In the genomic region with DNA sequence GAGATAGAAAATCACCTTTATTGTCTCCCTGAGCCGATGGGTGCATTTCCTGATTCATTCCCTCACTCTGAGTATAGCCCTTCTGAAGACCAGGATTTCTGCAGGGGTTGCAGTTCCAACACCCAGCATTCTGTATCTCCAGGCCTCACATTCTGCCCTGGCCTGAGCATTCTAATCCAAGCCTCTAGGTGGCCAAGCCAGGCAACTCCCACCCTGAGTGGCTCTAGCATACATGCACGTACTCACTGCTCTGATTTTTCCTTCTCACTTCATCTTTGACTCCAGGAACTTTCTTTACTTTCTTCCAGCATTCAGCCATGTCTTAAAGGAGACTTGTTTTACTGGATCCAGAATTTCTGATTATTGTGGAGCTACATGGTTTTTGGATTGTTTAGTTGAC, we compare ENCODE assay signal across 8 cellular contexts.
DNase-seq lines count a peak whose midpoint lies in the region; ATAC-seq and TF ChIP-seq lines count a peak whose summit lies in the region.

No MANE protein-coding gene starts in this region.

- DNase-seq in DMS153 treated with DMSO at 0.1 percent for 48 hours (lab: John Stamatoyannopoulos, UW; ENCODE audit: unreplicated experiment) (peak; percentile 15), RWPE1 (ENCODE audit: low spot score) (peak; percentile 27), foreskin melanocyte (peak; percentile 12), NCI-H187 (lab: John Stamatoyannopoulos, UW) (no peak), prostate gland (ENCODE audit: low spot score) (no peak)

- H3K27me3 ChIP-seq in prostate gland (replicated peaks; ENCODE audit: insufficient read depth): no peaks in the 10 kb centered on the region

- TF ChIP-seq CTCF in RWPE1 (conservative IDR thresholded peaks at IDR 0.05; ENCODE audit: low read depth) (no peak), prostate gland (IDR thresholded peaks at IDR 0.05) (peak in 1 of 4 experiments; percentile 41)

- no peaks in the 10 kb centered on the region for H3K36me3 Mint-ChIP-seq in stimulated activated memory B cell treated with anti-CD40 and anti-IgM and Interleukin-4, amounts not matched to agents 10 μg/mL and 1 μg/mL and 100 μg/mL, for 72 hours

- POLR2A ChIA-PET in RWPE1 (lab: Yijun Ruan, JAX; ENCODE audit: low non-redundant PET): no interaction called here

- H3K36me3 ChIP-seq in prostate gland: no peaks in the 10 kb centered on the region

- H3K4me3 ChIP-seq in prostate gland: no peak overlapping the region

- 84% methylated on average over 2 of the region's 2 CpGs for WGBS in prostate gland

- no peak for TF ChIP-seq POLR2A in prostate gland (IDR thresholded peaks at IDR 0.05)

- peaks cover 1% of the 10 kb centered on the region for H3K9me3 Mint-ChIP-seq in stimulated activated memory B cell treated with anti-CD40 and anti-IgM and Interleukin-4, amounts not matched to agents 10 μg/mL and 1 μg/mL and 100 μg/mL, for 72 hours

- no peak overlapping the region for H3K27ac Mint-ChIP-seq in stimulated activated memory B cell treated with anti-CD40 and anti-IgM and Interleukin-4, amounts not matched to agents 10 μg/mL and 1 μg/mL and 100 μg/mL, for 72 hours

- ATAC-seq in GM18909 (IDR thresholded peaks at IDR 0.05; ENCODE audit: poor library complexity, unreplicated experiment) (peak; percentile 78), HG03520 (IDR thresholded peaks at IDR 0.05; ENCODE audit: unreplicated experiment) (peak; percentile 58)
- peak; percentile 64 for ATAC-seq in stimulated activated memory B cell treated with anti-CD40 and anti-IgM and Interleukin-4, amounts not matched to agents 10 μg/mL and 1 μg/mL and 100 μg/mL, for 72 hours

- peaks cover 26% of the 10 kb centered on the region for H3K4me1 Mint-ChIP-seq in stimulated activated memory B cell treated with anti-CD40 and anti-IgM and Interleukin-4, amounts not matched to agents 10 μg/mL and 1 μg/mL and 100 μg/mL, for 72 hours

- no peaks in the 10 kb centered on the region for H3K9me3 ChIP-seq in prostate gland

- H3K27me3 Mint-ChIP-seq in stimulated activated memory B cell treated with anti-CD40 and anti-IgM and Interleukin-4, amounts not matched to agents 10 μg/mL and 1 μg/mL and 100 μg/mL, for 72 hours: peaks cover 8% of the 10 kb centered on the region

- CTCF ChIA-PET in RWPE1 (lab: Yijun Ruan, JAX): interaction anchor here (0.7 to 1.5 kb wide), 7 partner anchors 11 to 794 kb away, joined by 3 to 5 read pairs (median 3); no protein-coding TSS in a partner anchor

- no peak overlapping the region for H3K4me3 Mint-ChIP-seq in stimulated activated memory B cell treated with anti-CD40 and anti-IgM and Interleukin-4, amounts not matched to agents 10 μg/mL and 1 μg/mL and 100 μg/mL, for 72 hours

- H3K27ac ChIP-seq in RWPE1 (no peak overlapping the region), prostate gland (no peak overlapping the region)

- intact Hi-C loops in prostate gland (cut with DNase I): loop anchor here (5.0 kb wide), 3 partner anchors 109 to 569 kb away; a partner anchor contains a TSS

- no peaks in the 10 kb centered on the region for H3K4me1 ChIP-seq in prostate gland (replicated peaks)

Comparison
In these comparisons a context has a peak if more than half of its experiments do, and no peak if none do; other contexts are left out.
1. DNase-seq: peak in DMS153 treated with DMSO at 0.1 percent for 48 hours (single experiment), RWPE1 (single experiment) and foreskin melanocyte (single experiment); none in NCI-H187 (0 of 2) and prostate gland (single experiment).
2. Peak in every context shown above with its lines, with median percentiles within 50 percentile points of each other: ATAC-seq.